In genomic region chrX:118100091-118100490, GRCh38 we compare ENCODE assay signal across 19 cellular contexts.
"Had no signal": no experiment of that assay in that cellular context is flagged by ENCODE, and none has a peak within 500 bp of the region (broad histone marks: within the 10 kb centered on the region; RNA-seq: fewer than 3 reads in every experiment).

No MANE protein-coding gene starts in this region.

- H3K36me3 ChIP-seq: esophagus muscularis mucosa, gastroesophageal sphincter, heart left ventricle, left lung had no signal

- H3K27me3 ChIP-seq: esophagus muscularis mucosa, foreskin keratinocyte, gastroesophageal sphincter, heart left ventricle, hepatocyte, left lung had no signal

- ATAC-seq: foreskin keratinocyte, gastroesophageal sphincter, heart left ventricle, left cardiac atrium, left lung, left ventricle myocardium superior had no signal

- H3K27ac Mint-ChIP-seq: memory B cell had no signal

- H3K9me3 ChIP-seq: esophagus muscularis mucosa, gastroesophageal sphincter, heart left ventricle, left lung had no signal

- H3K4me1 ChIP-seq: esophagus muscularis mucosa, foreskin keratinocyte, gastroesophageal sphincter, heart left ventricle, left lung had no signal

- DNase-seq: dermis blood vessel endothelial cell; dorsolateral prefrontal cortex; effector CD4-positive, alpha-beta T cell; effector memory CD4-positive, alpha-beta T cell; foreskin keratinocyte; heart left ventricle; hypothalamus; left cardiac atrium; left lung; left ventricle myocardium superior; mammary epithelial cell; mesendoderm; midbrain had no signal

- H3K27ac ChIP-seq: coronary artery, dorsolateral prefrontal cortex, esophagus muscularis mucosa, foreskin keratinocyte, gastroesophageal sphincter, heart left ventricle, hepatocyte, left lung had no signal

- H3K4me3 ChIP-seq: coronary artery, dorsolateral prefrontal cortex, esophagus muscularis mucosa, gastroesophageal sphincter, heart left ventricle, hepatocyte, left lung, lung had no signal

- H3K36me3 Mint-ChIP-seq: memory B cell had no signal

- H3K4me3 Mint-ChIP-seq: memory B cell had no signal
